ENCODE assay signal across 33 cellular contexts in the genomic region with DNA sequence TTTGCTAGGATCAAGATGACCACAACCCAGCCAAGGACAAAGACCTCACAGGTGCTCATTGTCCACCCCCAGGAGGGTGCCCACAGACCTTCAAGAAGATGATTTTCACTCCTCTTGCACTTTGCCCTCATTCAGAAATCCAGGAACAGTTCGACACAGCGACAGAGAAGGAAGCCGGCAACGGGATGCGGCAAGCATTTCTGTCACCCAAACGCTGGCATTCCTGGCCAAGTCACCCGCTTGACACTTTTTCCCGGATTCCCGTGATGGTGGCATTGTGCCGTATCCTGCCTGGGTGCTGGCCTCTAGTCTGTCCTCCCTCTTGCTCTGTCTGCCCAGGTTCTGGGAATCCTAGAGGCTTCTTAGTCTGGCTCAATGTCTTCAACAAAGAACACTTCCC.
"Had no signal": no experiment of that assay in that cellular context is flagged by ENCODE, and none has a peak within 500 bp of the region (broad histone marks: within the 10 kb centered on the region; RNA-seq: fewer than 3 reads in every experiment).

No MANE protein-coding gene starts in this region.

- DNase-seq: activated B cell treated with CpG ODN at 0.5 μM for 24 hours; activated CD4-positive, alpha-beta memory T cell treated with anti-CD3 and anti-CD28 coated beads for 36 hours; activated CD4-positive, alpha-beta T cell treated with anti-CD3 and anti-CD28 coated beads for 4 hours; activated CD4-positive, alpha-beta T cell treated with anti-CD3 and anti-CD28 coated beads, Interleukin-2, amount 10 ng/mL, durations not matched to agents 24 days and 14 days; activated CD4-positive, alpha-beta T cell treated with anti-CD3 and anti-CD28 coated beads, Interleukin-2, amount 50 U/mL, for 1 hour; activated CD4-positive, alpha-beta T cell treated with anti-CD3 and anti-CD28 coated beads, Interleukin-2, amount 50 U/mL, for 4 hours; activated CD4-positive, CD25-positive, alpha-beta regulatory T cell treated with anti-CD3 and anti-CD28 coated beads, Interleukin-2, amount 50 U/mL, for 72 hours; activated CD8-positive, alpha-beta memory T cell treated with anti-CD3 and anti-CD28 coated beads, Interleukin-2, amount 50 U/mL, for 4 hours; activated CD8-positive, alpha-beta T cell treated with anti-CD3 and anti-CD28 coated beads for 36 hours; activated effector memory CD4-positive, alpha-beta T cell treated with anti-CD3 and anti-CD28 coated beads, Interleukin-2, amount 50 U/mL, for 16 hours; activated gamma-delta T cell treated with Interleukin-2 at 50 U/mL for 16 hours; activated naive CD4-positive, alpha-beta T cell; activated naive CD4-positive, alpha-beta T cell treated with anti-CD3 and anti-CD28 coated beads for 36 hours; activated naive CD4-positive, alpha-beta T cell treated with anti-CD3 and anti-CD28 coated beads, Interleukin-2, amount 50 U/mL, for 16 hours; activated naive CD8-positive, alpha-beta T cell treated with anti-CD3 and anti-CD28 coated beads for 36 hours; activated T-cell treated with anti-CD3 and anti-CD28 coated beads for 4 hours; activated T-cell treated with anti-CD3 and anti-CD28 coated beads, Interleukin-2, amount 50 U/mL, for 1 hour; activated T-cell treated with anti-CD3 and anti-CD28 coated beads, Interleukin-2, amount 50 U/mL, for 4 hours; activated T-cell treated with anti-CD3 and anti-CD28 coated beads, Interleukin-2, amount 50 U/mL, for 72 hours; adrenal gland; amniotic stem cell; aorta; body of pancreas; brain microvascular endothelial cell; caudate nucleus; cerebellar nuclear complex; T-helper 1 cell; T-helper 2 cell; T-helper 9 cell had no signal

- H3K27me3 ChIP-seq: adrenal gland, body of pancreas, brain microvascular endothelial cell, breast epithelium had no signal

- H3K27ac ChIP-seq: adrenal gland, body of pancreas, brain microvascular endothelial cell, breast epithelium, VCaP had no signal

- H3K4me1 ChIP-seq: adrenal gland, body of pancreas, breast epithelium had no signal

- H3K36me3 ChIP-seq: adrenal gland, brain microvascular endothelial cell, breast epithelium had no signal

- ATAC-seq: activated CD8-positive, alpha-beta T cell treated with anti-CD3 and anti-CD28 coated beads for 36 hours; activated naive CD4-positive, alpha-beta T cell treated with anti-CD3 and anti-CD28 coated beads, Interleukin-2, amount 50 U/mL, for 72 hours; activated T-cell treated with anti-CD3 and anti-CD28 coated beads, Interleukin-2, amount 50 U/mL, for 4 hours; activated T-cell treated with anti-CD3 and anti-CD28 coated beads, Interleukin-2, amount 50 U/mL, for 72 hours; activated T-helper 17 cell treated with anti-CD3 and anti-CD28 coated beads, Interleukin-2, amount 50 U/mL, for 72 hours; body of pancreas had no signal

- H3K4me3 ChIP-seq: adrenal gland, body of pancreas, breast epithelium had no signal

- H3K9me3 ChIP-seq: adrenal gland had no signal
